ENCODE assay signal across 8 cellular contexts in the genomic region with DNA sequence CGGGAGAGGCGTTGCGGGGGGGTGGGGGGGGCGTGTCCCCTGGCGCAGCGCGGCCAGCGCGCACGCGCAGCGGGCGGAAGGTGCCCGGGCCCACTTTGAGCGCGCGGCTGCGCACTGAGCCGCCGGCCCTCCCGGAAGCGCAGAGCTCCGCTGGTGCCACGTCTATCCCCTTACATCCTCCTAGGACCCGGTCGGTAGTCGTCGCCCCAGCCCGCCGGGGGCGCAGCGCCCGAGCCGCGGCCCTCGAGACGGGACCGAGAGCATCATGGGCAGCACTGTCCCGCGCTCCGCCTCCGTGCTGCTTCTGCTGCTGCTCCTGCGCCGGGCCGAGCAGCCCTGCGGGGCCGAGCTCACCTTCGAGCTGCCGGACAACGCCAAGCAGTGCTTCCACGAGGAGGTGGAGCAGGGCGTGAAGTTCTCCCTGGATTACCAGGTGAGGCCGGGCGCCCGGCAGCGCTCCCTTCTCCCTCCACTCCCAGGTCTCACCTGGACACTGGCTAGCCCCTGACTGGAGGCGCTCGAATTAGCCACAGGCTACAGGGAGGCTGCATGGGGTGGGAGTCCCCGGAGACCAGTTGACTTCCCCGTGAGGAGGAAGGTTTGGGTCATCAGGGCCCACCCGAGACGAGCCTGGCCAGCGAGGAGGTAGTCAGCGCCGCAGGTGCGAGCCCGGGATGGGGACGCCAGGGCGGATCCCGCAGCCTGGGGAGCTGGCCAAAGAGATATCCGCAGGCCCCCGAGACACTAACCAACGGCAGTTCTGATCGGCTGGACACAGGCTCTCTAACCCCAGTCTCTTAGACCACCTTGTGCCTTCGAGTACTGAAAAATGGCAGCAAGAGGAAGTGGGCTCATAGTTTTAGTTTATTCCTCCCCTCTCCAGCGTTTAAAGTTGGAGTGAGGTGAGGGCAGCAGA. TPM values are rescaled to one million over a fixed set of nuclear protein-coding genes. Genes with fewer than 3 reads are reported as not detected.
DNase-seq lines count a peak whose midpoint lies in the region; ATAC-seq, FAIRE-seq and TF ChIP-seq lines count a peak whose summit lies in the region.

A gene (plus strand): TSS at position 128 of the 916 bp plus-strand sequence. CDS start 138 bp downstream, at position 266.

- H3K4me3 ChIP-seq in AG09309 (ENCODE audit: control insufficient read depth, low read depth, low read length) (peak within 1 kb of the TSS; percentile 94), keratinocyte (ENCODE audit: control insufficient read depth in 2 of 3, extremely low read depth in 1 of 3, insufficient read depth in 2 of 3, low read depth in 1 of 3, low read length in 3 of 3) (peak within 1 kb of the TSS; percentile 72 to 89 (median 84))

- no peak for FAIRE-seq in keratinocyte (lab: Jason Lieb, UNC)

- DNase-seq in AG09309 (ENCODE audit: low read depth) (peak; percentile 48), NCI-H2196 treated with DMSO at 0.1 percent for 48 hours (lab: John Stamatoyannopoulos, UW; ENCODE audit: unreplicated experiment) (peak; percentile 35), keratinocyte (ENCODE audit: low read depth, low spot score) (peak; percentile 45)
- peak; percentile 60 to 70 (median 63) for DNase-seq in activated CD4-positive, CD25-positive, alpha-beta regulatory T cell (lab: John Stamatoyannopoulos, UW)
- peak; percentile 72 for DNase-seq in central memory CD4-positive, alpha-beta T cell
- peak; percentile 57 to 69 for DNase-seq in stimulated activated CD4-positive, alpha-beta T cell treated with anti-CD3 and anti-CD28 coated beads, Interleukin-15, amount 100 ng/mL, for 1 hour (ENCODE audit: low read depth in 1 of 2, low spot score in 1 of 2)

- H3K79me2 ChIP-seq in keratinocyte (ENCODE audit: control insufficient read depth, insufficient read depth, low read length): peaks cover 39% of the 10 kb centered on the region

- dilution Hi-C loops in keratinocyte (cut with MboI; ENCODE audit: extremely low pct_ligation_motif_present, low sequenced_read_pairs): no loop called here

- peak within 1 kb of the TSS; percentile 93 for H2AFZ ChIP-seq in keratinocyte (ENCODE audit: control insufficient read depth, low read length)

- H3K4me2 ChIP-seq in keratinocyte (ENCODE audit: control insufficient read depth, extremely low read depth, insufficient read depth, low read depth, low read length): peak within 1 kb of the TSS; percentile 79

- peaks cover 11% of the 10 kb centered on the region for H3K27me3 ChIP-seq in keratinocyte (ENCODE audit: control insufficient read depth, extremely low read depth, insufficient read depth, low read length)

- no peaks in the 10 kb centered on the region for H3K9me3 ChIP-seq in keratinocyte (ENCODE audit: control insufficient read depth, low read depth, low read length)

- peak within 1 kb of the TSS; percentile 59 for H3K27ac ChIP-seq in keratinocyte (ENCODE audit: control insufficient read depth, insufficient read depth, low read length)

- peaks cover 12 to 18% of the 10 kb centered on the region in 2 experiments for H3K36me3 ChIP-seq in keratinocyte (ENCODE audit: control insufficient read depth in 2 of 2, extremely low read depth in 1 of 2, insufficient read depth in 2 of 2, low read length in 2 of 2)

- no peaks in the 10 kb centered on the region for H4K20me1 ChIP-seq in keratinocyte (ENCODE audit: control insufficient read depth, extremely low read depth, insufficient read depth, low read length)

- H3K9me1 ChIP-seq in keratinocyte (ENCODE audit: control insufficient read depth, extremely low read depth, insufficient read depth, low read length): no peaks in the 10 kb centered on the region

- ATAC-seq in GM18870 (IDR thresholded peaks at IDR 0.05; ENCODE audit: unreplicated experiment) (peak; percentile 82), HG03108 (IDR thresholded peaks at IDR 0.05; ENCODE audit: unreplicated experiment) (peak; percentile 94)

- peak within 1 kb of the TSS; percentile 82 for H3K9ac ChIP-seq in keratinocyte (ENCODE audit: control insufficient read depth, extremely low read depth, insufficient read depth, low read length)

- H3K4me1 ChIP-seq in keratinocyte (ENCODE audit: control insufficient read depth, extremely low read depth, insufficient read depth, low read length): peaks cover 33% of the 10 kb centered on the region

- TF ChIP-seq CTCF in AG09309 (IDR thresholded peaks at IDR 0.05; ENCODE audit: control insufficient read depth, insufficient read depth, low read depth, low read length, missing control alignments): no peak
- peak in 1 of 3 experiments; percentile 45 for TF ChIP-seq CTCF in keratinocyte (optimal IDR thresholded peaks at IDR 0.05 in 1 of 3, IDR thresholded peaks at IDR 0.05 in 1 of 3, conservative IDR thresholded peaks at IDR 0.05 in 1 of 3; ENCODE audit: extremely low read depth in 1 of 3, insufficient read depth in 2 of 3, low read length in 3 of 3)

RNA-seq across cellular contexts. Expression of the gene that starts here (rescaled TPM):
- polyA plus RNA-seq in keratinocyte: 137 to 203 TPM (median 144 TPM) in 3 replicates
- polyA plus RNA-seq in keratinocyte (2011; ENCODE audit: low read depth): 57.0 TPM
- 136 and 167 TPM in 2 replicates for polyA plus RNA-seq in keratinocyte (2011; cell fraction: cytosol; rRNA removed)
- 111 and 128 TPM in 2 replicates for polyA plus RNA-seq in keratinocyte (2011; cell fraction: nucleus; rRNA removed)
- 103 and 125 TPM in 2 replicates for polyA plus RNA-seq in keratinocyte (2012; ENCODE audit: low replicate concordance)
- polyA minus RNA-seq in keratinocyte: 90.9 to 109 TPM (median 93.1 TPM) in 3 replicates
- 111 TPM for polyA minus RNA-seq in keratinocyte (2011; cell fraction: cytosol; rRNA and poly(A)+ RNA removed)
- polyA minus RNA-seq in keratinocyte (2011; cell fraction: nucleus; rRNA and poly(A)+ RNA removed): 44.2 and 46.1 TPM in 2 replicates

Comparison
In these comparisons a context has a peak if more than half of its experiments do, and no peak if none do; other contexts are left out.
1. Peak in every context shown above with its lines: DNase-seq, ATAC-seq, H3K4me3 ChIP-seq and H3K27ac ChIP-seq.